In the genomic region with DNA sequence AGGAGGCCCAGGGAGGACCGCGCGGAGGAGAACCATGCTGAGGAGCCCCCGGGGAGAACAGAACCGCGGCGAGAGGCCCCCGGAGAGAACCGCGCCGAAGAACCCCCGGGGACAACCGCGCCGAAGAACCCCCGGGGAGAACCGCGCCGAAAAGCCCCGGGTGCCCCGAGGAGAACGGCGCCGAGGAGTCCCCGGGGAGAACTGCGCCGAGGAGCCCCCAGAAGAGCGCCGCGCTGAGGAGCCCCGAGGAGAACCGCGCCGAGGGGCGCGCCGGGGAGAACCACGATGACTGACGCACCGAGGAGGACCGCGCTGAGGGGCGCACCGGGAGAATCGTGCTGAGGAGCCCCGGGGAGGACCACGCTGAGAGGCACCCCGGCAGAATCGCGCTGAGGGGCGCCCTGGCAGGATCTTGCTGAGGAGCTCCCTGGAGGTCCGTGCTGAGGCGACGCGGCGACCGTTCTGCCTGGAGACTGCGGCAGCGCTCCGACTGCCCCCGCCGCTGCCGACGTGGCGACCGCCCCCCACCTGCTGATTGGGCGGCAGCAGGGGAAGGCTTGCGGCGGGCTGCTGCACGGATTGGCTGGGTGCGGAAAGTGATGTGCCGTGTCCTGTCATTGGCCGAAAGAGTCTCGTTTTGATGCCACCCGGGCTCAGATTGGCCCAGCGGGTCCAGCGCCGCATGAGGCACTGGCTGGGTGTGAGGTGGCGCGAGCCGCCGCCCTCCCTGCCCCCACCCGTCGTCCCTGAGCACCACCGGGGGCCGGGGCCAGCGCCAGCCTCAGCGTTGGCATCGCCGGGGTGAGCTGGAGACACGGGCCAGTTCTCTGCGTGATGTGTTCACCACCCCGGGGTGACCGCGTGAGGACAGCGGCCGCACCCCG, we compare ENCODE assay signal across 8 cellular contexts. TPM values are rescaled to one million over a fixed set of nuclear protein-coding genes. Genes with fewer than 3 reads are reported as not detected.
DNase-seq lines count a peak whose midpoint lies in the region; ATAC-seq and TF ChIP-seq lines count a peak whose summit lies in the region.

A gene (minus strand): TSS at position 464 of the 884 bp plus-strand sequence.

- TF ChIP-seq CTCF in DOHH2 (IDR thresholded peaks at IDR 0.05; ENCODE audit: low read depth, low read length, poor library complexity, severe bottlenecking) (peak; percentile 13), fibroblast of the aortic adventitia (IDR thresholded peaks at IDR 0.05; ENCODE audit: insufficient read depth, low read length) (no peak), nephron progenitor cell (IDR thresholded peaks at IDR 0.05) (no peak)

- peak; percentile 80 for ATAC-seq in GM21737 (IDR thresholded peaks at IDR 0.05; ENCODE audit: unreplicated experiment)
- ATAC-seq in stimulated activated naive CD8-positive, alpha-beta T cell treated with anti-CD3 and anti-CD28 coated beads, Interleukin-15, Interleukin-2, amounts not matched to agents 100 U/mL and 50 U/mL, for 24 hours, result peak; percentile 92

- H4K20me1 ChIP-seq in DOHH2 (ENCODE audit: control insufficient read depth, insufficient read depth, low read depth, low read length), result peaks cover 7% of the 10 kb centered on the region; the same call in 1 of the 2 replicates

- H3K27ac ChIP-seq in DOHH2 (ENCODE audit: low read depth, low read length), result peak within 1 kb of the TSS; percentile 58
- peak within 1 kb of the TSS; percentile 57 for H3K27ac ChIP-seq in KOPT-K1 (ENCODE audit: low read depth, low read length, poor library complexity, severe bottlenecking)

- H3K79me2 ChIP-seq in DOHH2 (ENCODE audit: control insufficient read depth, low read length), result peaks cover 49% of the 10 kb centered on the region

- peak within 1 kb of the TSS; percentile 86 for H3K4me2 ChIP-seq in DOHH2 (ENCODE audit: low read length)

- H3K36me3 Mint-ChIP-seq in nephron progenitor cell (ENCODE audit: low read depth), result peaks cover 19% of the 10 kb centered on the region

- H3K9me3 Mint-ChIP-seq in nephron progenitor cell, result peaks cover 14% of the 10 kb centered on the region

- no peaks in the 10 kb centered on the region for H3F3A ChIP-seq in DOHH2 (ENCODE audit: control insufficient read depth, insufficient read depth)

- H3K36me3 ChIP-seq in DOHH2 (ENCODE audit: control insufficient read depth, low read length), result no peaks in the 10 kb centered on the region; the same call in 1 of the 2 replicates
- no peaks in the 10 kb centered on the region for H3K36me3 ChIP-seq in KOPT-K1 (ENCODE audit: insufficient read depth, low read length)

- H3K27me3 ChIP-seq in DOHH2 (ENCODE audit: control insufficient read depth, low read length), result no peaks in the 10 kb centered on the region

- H3K4me1 Mint-ChIP-seq in nephron progenitor cell, result peaks cover 80% of the 10 kb centered on the region

- H3K27ac Mint-ChIP-seq in nephron progenitor cell, result peak within 1 kb of the TSS; percentile 95

- H3K4me3 Mint-ChIP-seq in nephron progenitor cell, result peak within 1 kb of the TSS; percentile 88

- no peaks in the 10 kb centered on the region for H3K9me2 ChIP-seq in DOHH2 (replicated peaks; ENCODE audit: control insufficient read depth, low read length)

- peaks cover 61% of the 10 kb centered on the region for H3K4me1 ChIP-seq in DOHH2 (ENCODE audit: control insufficient read depth, low read length)

- DNase-seq in RPMI7951 (ENCODE audit: low read depth) (peak; percentile 89), fibroblast of the aortic adventitia (ENCODE audit: low read depth) (peak; percentile 92), nephron progenitor cell (peak; percentile 84)
- DNase-seq in activated T-helper 9 cell treated with anti-CD3 and anti-CD28 coated beads, Interleukin-2, amount 50 U/mL, for 16 hours (ENCODE audit: low read depth), result peak; percentile 78
- DNase-seq in stimulated activated naive CD8-positive, alpha-beta T cell treated with anti-CD3 and anti-CD28 coated beads, Interleukin-15, Interleukin-2, amounts not matched to agents 100 U/mL and 50 U/mL, for 24 hours, result peak; percentile 81

- H3K4me3 ChIP-seq in DOHH2 (ENCODE audit: low read length), result peak within 1 kb of the TSS; percentile 84
- peak within 1 kb of the TSS; percentile 82 for H3K4me3 ChIP-seq in fibroblast of the aortic adventitia (ENCODE audit: low read depth, low read length)

- H3K27me3 Mint-ChIP-seq in nephron progenitor cell (ENCODE audit: low read depth, poor library complexity), result peaks cover 2% of the 10 kb centered on the region

- no peaks in the 10 kb centered on the region for H3K9me3 ChIP-seq in DOHH2 (ENCODE audit: control insufficient read depth, insufficient read depth, low read length)
- H3K9me3 ChIP-seq in KOPT-K1 (ENCODE audit: insufficient read depth, low read length, poor library complexity, severe bottlenecking), result peaks cover 6% of the 10 kb centered on the region

RNA-seq across cellular contexts. Expression of the gene that starts here (rescaled TPM):
- total RNA-seq in RPMI7951 (2014; rRNA removed; shearing (Covaris generic)), result 0.29 and 0.36 TPM in 2 replicates
- total RNA-seq in fibroblast of the aortic adventitia (ENCODE audit: low replicate concordance), result 5.5 and 7.3 TPM in 2 replicates

Comparison
In these comparisons a context has a peak if more than half of its experiments do, and no peak if none do; other contexts are left out.
1. Peak in every context shown above with its lines: DNase-seq, ATAC-seq, H3K4me3 ChIP-seq and H3K27ac ChIP-seq.
2. Peak in DNase-seq in RPMI7951; RNA of the gene not detected or under 1 TPM.